Comparison of ENCODE assay signal across 7 cellular contexts in genomic region chr4:66956852-66957251, GRCh38.
"Had no signal": no experiment of that assay in that cellular context is flagged by ENCODE, and none has a peak within 500 bp of the region (broad histone marks: within the 10 kb centered on the region; RNA-seq: fewer than 3 reads in every experiment).

No MANE protein-coding gene starts in this region.

- H3K36me3 Mint-ChIP-seq: IgD-negative memory B cell had no signal

- H3K4me3 ChIP-seq: K562 had no signal

- H3K27ac Mint-ChIP-seq: IgD-negative memory B cell had no signal

- H3K27ac ChIP-seq: HL-60 had no signal

- ATAC-seq: HepG2, K562 had no signal

- H3K27me3 Mint-ChIP-seq: IgD-negative memory B cell had no signal

- DNase-seq: IMR-90, KBM-7, KG1 had no signal

- H3K4me3 Mint-ChIP-seq: IgD-negative memory B cell had no signal
